In genomic region chr10:63798599-63799498, GRCh38 we compare ENCODE assay signal across 9 cellular contexts.
DNase-seq lines count a peak whose midpoint lies in the region; ATAC-seq, FAIRE-seq and TF ChIP-seq lines count a peak whose summit lies in the region.
"Had no signal": no experiment of that assay in that cellular context is flagged by ENCODE, and none has a peak within 500 bp of the region (broad histone marks: within the 10 kb centered on the region; RNA-seq: fewer than 3 reads in every experiment).

No MANE protein-coding gene starts in this region.

- POLR2A ChIA-PET in activated naive CD8-positive, alpha-beta T cell treated with anti-CD3 and anti-CD28 coated beads, Interleukin-2, amount 10 ng/mL, durations not matched to agents 7 days and 5 days (lab: Charles Lee): no interaction called here

- H3K4me3 ChIP-seq in lung: no peak overlapping the region

- H3K4me1 Mint-ChIP-seq in activated naive CD8-positive, alpha-beta T cell treated with anti-CD3 and anti-CD28 coated beads, Interleukin-2, amount 10 ng/mL, durations not matched to agents 7 days and 5 days: peaks cover 5% of the 10 kb centered on the region
- peaks cover 9% of the 10 kb centered on the region for H3K4me1 Mint-ChIP-seq in activated naive CD8-positive, alpha-beta T cell treated with anti-CD3 and anti-CD28 coated beads for 36 hours

- DNase-seq in activated naive CD8-positive, alpha-beta T cell treated with anti-CD3 and anti-CD28 coated beads, Interleukin-2, amount 10 ng/mL, durations not matched to agents 7 days and 5 days: no peak
- DNase-seq in activated naive CD8-positive, alpha-beta T cell treated with anti-CD3 and anti-CD28 coated beads for 36 hours: no peak
- DNase-seq in lung (ENCODE audit: low spot score): peak; percentile 49
- DNase-seq in urothelium cell line (ENCODE audit: low spot score): peak; percentile 78
- DNase-seq in D341Med (ENCODE audit: low spot score): no peak

- no peaks in the 10 kb centered on the region for H3K36me3 Mint-ChIP-seq in activated naive CD8-positive, alpha-beta T cell treated with anti-CD3 and anti-CD28 coated beads, Interleukin-2, amount 10 ng/mL, durations not matched to agents 7 days and 5 days
- H3K36me3 Mint-ChIP-seq in activated naive CD8-positive, alpha-beta T cell treated with anti-CD3 and anti-CD28 coated beads for 36 hours: no peaks in the 10 kb centered on the region
- H3K36me3 Mint-ChIP-seq: CD14-positive monocyte had no signal

- peaks cover 2% of the 10 kb centered on the region for H3K27me3 Mint-ChIP-seq in activated naive CD8-positive, alpha-beta T cell treated with anti-CD3 and anti-CD28 coated beads, Interleukin-2, amount 10 ng/mL, durations not matched to agents 7 days and 5 days
- H3K27me3 Mint-ChIP-seq in activated naive CD8-positive, alpha-beta T cell treated with anti-CD3 and anti-CD28 coated beads for 36 hours: peaks cover 5% of the 10 kb centered on the region

- no peaks in the 10 kb centered on the region for H3K36me3 ChIP-seq in lung (ENCODE audit: control insufficient read depth in 2 of 2, insufficient read depth in 2 of 2, low read length in 2 of 2)

- no peaks in the 10 kb centered on the region for H3K27me3 ChIP-seq in lung (ENCODE audit: control insufficient read depth, insufficient read depth)

- H3K27ac ChIP-seq in lung (ENCODE audit: low read depth in 1 of 2, low read length in 1 of 2): peak overlapping the region in 1 of 2 donors; percentile 54

- H3K9me3 Mint-ChIP-seq in activated naive CD8-positive, alpha-beta T cell treated with anti-CD3 and anti-CD28 coated beads, Interleukin-2, amount 10 ng/mL, durations not matched to agents 7 days and 5 days: no peaks in the 10 kb centered on the region
- no peaks in the 10 kb centered on the region for H3K9me3 Mint-ChIP-seq in activated naive CD8-positive, alpha-beta T cell treated with anti-CD3 and anti-CD28 coated beads for 36 hours

- peak overlapping the region; percentile 15 for H3K4me3 Mint-ChIP-seq in activated naive CD8-positive, alpha-beta T cell treated with anti-CD3 and anti-CD28 coated beads, Interleukin-2, amount 10 ng/mL, durations not matched to agents 7 days and 5 days
- H3K4me3 Mint-ChIP-seq in activated naive CD8-positive, alpha-beta T cell treated with anti-CD3 and anti-CD28 coated beads for 36 hours: no peak overlapping the region

- H3K4me1 ChIP-seq in lung (ENCODE audit: control insufficient read depth in 2 of 2, insufficient read depth in 2 of 2, low read length in 2 of 2): no peaks in the 10 kb centered on the region

- ATAC-seq in activated naive CD8-positive, alpha-beta T cell treated with anti-CD3 and anti-CD28 coated beads, Interleukin-2, amount 10 ng/mL, durations not matched to agents 7 days and 5 days (ENCODE audit: low read depth): peak; percentile 22
- ATAC-seq in lung (ENCODE audit: insufficient read depth, low FRiP score) (peak; percentile 70), HG03520 (IDR thresholded peaks at IDR 0.05; ENCODE audit: unreplicated experiment) (no peak), GM18870 (IDR thresholded peaks at IDR 0.05; ENCODE audit: unreplicated experiment) (no peak)

- peak; percentile 79 for FAIRE-seq in endometrium (lab: Jason Lieb, UNC)
- FAIRE-seq in urothelium cell line (lab: Jason Lieb, UNC): peak; percentile 20

- no peaks in the 10 kb centered on the region for H3K9me3 ChIP-seq in lung (ENCODE audit: control insufficient read depth in 2 of 2, insufficient read depth in 1 of 2, low read length in 1 of 2)

- 32 to 34% methylated on average over 9 of the region's 9 CpGs for WGBS in lung, 2 donors

- TF ChIP-seq CTCF in lung (IDR thresholded peaks at IDR 0.05; ENCODE audit: control extremely low read depth, extremely low read depth): no peak

- H3K27ac Mint-ChIP-seq in activated naive CD8-positive, alpha-beta T cell treated with anti-CD3 and anti-CD28 coated beads, Interleukin-2, amount 10 ng/mL, durations not matched to agents 7 days and 5 days: no peak overlapping the region
- H3K27ac Mint-ChIP-seq in activated naive CD8-positive, alpha-beta T cell treated with anti-CD3 and anti-CD28 coated beads for 36 hours: no peak overlapping the region
- H3K27ac Mint-ChIP-seq: CD14-positive monocyte had no signal

Comparison
In these comparisons a context has a peak if more than half of its experiments do, and no peak if none do; other contexts are left out.
1. ATAC-seq: peak in activated naive CD8-positive, alpha-beta T cell treated with anti-CD3 and anti-CD28 coated beads, Interleukin-2, amount 10 ng/mL, durations not matched to agents 7 days and 5 days (single experiment) and lung (single experiment); none in HG03520 (single experiment) and GM18870 (single experiment).
2. DNase-seq: peak in lung (single experiment) and urothelium cell line (single experiment); none in activated naive CD8-positive, alpha-beta T cell treated with anti-CD3 and anti-CD28 coated beads, Interleukin-2, amount 10 ng/mL, durations not matched to agents 7 days and 5 days (single experiment), activated naive CD8-positive, alpha-beta T cell treated with anti-CD3 and anti-CD28 coated beads for 36 hours (single experiment) and D341Med (single experiment).